15 cellular contexts compared by ENCODE assay signal in genomic region chr1:155018617-155019348, GRCh38. TPM values are rescaled to one million over a fixed set of nuclear protein-coding genes. Genes with fewer than 3 reads are reported as not detected.
A peak's percentile ranks its signal among the peaks of the same experiment; 100 is the strongest.
DNase-seq lines count a peak whose midpoint lies in the region; ATAC-seq and TF ChIP-seq lines count a peak whose summit lies in the region.
"Had no signal": no experiment of that assay in that cellular context is flagged by ENCODE, and none has a peak within 500 bp of the region (broad histone marks: within the 10 kb centered on the region; RNA-seq: fewer than 3 reads in every experiment).

No MANE protein-coding gene starts in this region.

- H3K9me3 Mint-ChIP-seq in activated CD4-positive, alpha-beta T cell treated with anti-CD3 and anti-CD28 coated beads for 36 hours (ENCODE audit: low read depth): no peaks in the 10 kb centered on the region
- no peaks in the 10 kb centered on the region for H3K9me3 Mint-ChIP-seq in stimulated activated memory B cell treated with anti-CD40 and anti-IgM and Interleukin-4, amounts not matched to agents 10 μg/mL and 1 μg/mL and 100 μg/mL, for 72 hours
- H3K9me3 Mint-ChIP-seq: naive thymus-derived CD8-positive, alpha-beta T cell had no signal

- H3K4me1 Mint-ChIP-seq in activated CD4-positive, alpha-beta T cell treated with anti-CD3 and anti-CD28 coated beads for 36 hours: peaks cover 55% of the 10 kb centered on the region
- peaks cover 60% of the 10 kb centered on the region for H3K4me1 Mint-ChIP-seq in stimulated activated memory B cell treated with anti-CD40 and anti-IgM and Interleukin-4, amounts not matched to agents 10 μg/mL and 1 μg/mL and 100 μg/mL, for 72 hours

- H3K36me3 Mint-ChIP-seq in activated CD4-positive, alpha-beta T cell treated with anti-CD3 and anti-CD28 coated beads for 36 hours (ENCODE audit: low read depth): peaks cover 39% of the 10 kb centered on the region
- H3K36me3 Mint-ChIP-seq in stimulated activated memory B cell treated with anti-CD40 and anti-IgM and Interleukin-4, amounts not matched to agents 10 μg/mL and 1 μg/mL and 100 μg/mL, for 72 hours: peaks cover 7% of the 10 kb centered on the region

- peaks cover 44% of the 10 kb centered on the region for H3K4me1 ChIP-seq in PC-9 (replicated peaks; ENCODE audit: insufficient read depth)

- H3K9me3 ChIP-seq in PC-9 (ENCODE audit: insufficient read depth, low read depth): no peaks in the 10 kb centered on the region
- H3K9me3 ChIP-seq: gastrocnemius medialis had no signal

- H3K27ac Mint-ChIP-seq in activated CD4-positive, alpha-beta T cell treated with anti-CD3 and anti-CD28 coated beads for 36 hours: peak overlapping the region; percentile 47
- peak overlapping the region; percentile 88 for H3K27ac Mint-ChIP-seq in stimulated activated memory B cell treated with anti-CD40 and anti-IgM and Interleukin-4, amounts not matched to agents 10 μg/mL and 1 μg/mL and 100 μg/mL, for 72 hours

- no peak overlapping the region for H3K4me3 Mint-ChIP-seq in activated CD4-positive, alpha-beta T cell treated with anti-CD3 and anti-CD28 coated beads for 36 hours
- no peak overlapping the region for H3K4me3 Mint-ChIP-seq in stimulated activated memory B cell treated with anti-CD40 and anti-IgM and Interleukin-4, amounts not matched to agents 10 μg/mL and 1 μg/mL and 100 μg/mL, for 72 hours

- H3K27me3 ChIP-seq in PC-9 (ENCODE audit: insufficient read depth, low read depth): no peaks in the 10 kb centered on the region
- H3K27me3 ChIP-seq: gastrocnemius medialis had no signal

- TF ChIP-seq CTCF in PC-9 (conservative IDR thresholded peaks at IDR 0.05) (no peak), fibroblast of mammary gland (conservative IDR thresholded peaks at IDR 0.05; ENCODE audit: control insufficient read depth, insufficient read depth, low read depth, low read length) (no peak)

- H3K9me2 ChIP-seq in PC-9 (ENCODE audit: insufficient read depth): no peaks in the 10 kb centered on the region

- POLR2A ChIA-PET in activated CD4-positive, alpha-beta T cell treated with anti-CD3 and anti-CD28 coated beads for 36 hours (lab: Charles Lee): interaction anchor here (0.8 kb wide), 1 partner anchor 389 kb away, joined by 4 read pairs; no protein-coding TSS in a partner anchor
- POLR2A ChIA-PET in PC-9 (lab: Charles Lee; ENCODE audit: unreplicated experiment): interaction anchor here (0.6 to 1.0 kb wide), 2 partner anchors 48 to 50 kb away, joined by 3 read pairs; partner anchors contain the start of gene SHC1

- peaks cover 30% of the 10 kb centered on the region for H3F3A ChIP-seq in PC-9 (ENCODE audit: insufficient read depth, low read depth)

- DNase-seq in activated CD4-positive, alpha-beta T cell treated with anti-CD3 and anti-CD28 coated beads for 36 hours: no peak
- no peak for DNase-seq in activated CD4-positive, alpha-beta T cell treated with anti-CD3 and anti-CD28 coated beads, Interleukin-2, amount 50 U/mL, for 48 hours
- DNase-seq in PC-9 (no peak), fibroblast of mammary gland (ENCODE audit: low read depth) (peak; percentile 35), NCI-H345 treated with DMSO at 0.1 percent for 48 hours (lab: John Stamatoyannopoulos, UW; ENCODE audit: unreplicated experiment) (no peak), GDM1 (lab: John Stamatoyannopoulos, UW) (no peak)
- DNase-seq: amniotic stem cell; gastrocnemius medialis; naive thymus-derived CD8-positive, alpha-beta T cell had no signal

- H3K4me3 ChIP-seq in PC-9 (no peak overlapping the region), fibroblast of mammary gland (ENCODE audit: control insufficient read depth, low read depth, low read length) (no peak overlapping the region)
- H3K4me3 ChIP-seq: smooth muscle cell had no signal

- no peak overlapping the region for H2AFZ ChIP-seq in PC-9

- H3K27ac ChIP-seq in PC-9: no peak overlapping the region

- H3K36me3 ChIP-seq in PC-9 (ENCODE audit: low read depth): no peaks in the 10 kb centered on the region

- no peaks in the 10 kb centered on the region for H3K27me3 Mint-ChIP-seq in activated CD4-positive, alpha-beta T cell treated with anti-CD3 and anti-CD28 coated beads for 36 hours
- H3K27me3 Mint-ChIP-seq in stimulated activated memory B cell treated with anti-CD40 and anti-IgM and Interleukin-4, amounts not matched to agents 10 μg/mL and 1 μg/mL and 100 μg/mL, for 72 hours: no peaks in the 10 kb centered on the region

- ATAC-seq in activated CD4-positive, alpha-beta T cell treated with anti-CD3 and anti-CD28 coated beads for 36 hours: no peak
- ATAC-seq in stimulated activated memory B cell treated with anti-CD40 and anti-IgM and Interleukin-4, amounts not matched to agents 10 μg/mL and 1 μg/mL and 100 μg/mL, for 72 hours: no peak
- ATAC-seq in HG02840 (IDR thresholded peaks at IDR 0.05; ENCODE audit: low FRiP score, unreplicated experiment): no peak
- ATAC-seq: gastrocnemius medialis had no signal

- CTCF ChIA-PET in activated CD4-positive, alpha-beta T cell treated with anti-CD3 and anti-CD28 coated beads for 36 hours (lab: Charles Lee): interaction anchor here (0.6 to 3.9 kb wide), 12 partner anchors 11 to 459 kb away, joined by 3 to 28 read pairs (median 4); partner anchors contain the start of genes FLAD1, KRTCAP2 and PBXIP1
- CTCF ChIA-PET in PC-9 (lab: Charles Lee): interaction anchor here (0.5 to 0.8 kb wide), 3 partner anchors 17 to 114 kb away, joined by 3 to 10 read pairs (median 3); no protein-coding TSS in a partner anchor

- H3K79me2 ChIP-seq in PC-9 (ENCODE audit: low read depth): no peaks in the 10 kb centered on the region

- no peaks in the 10 kb centered on the region for H4K20me1 ChIP-seq in PC-9 (ENCODE audit: insufficient read depth)

- no TSS peak for BruUV-seq in PC-9 (replicated peaks; lab: Mats Ljungman, UMichigan)

- peak overlapping the region; percentile 75 for H3K4me2 ChIP-seq in PC-9

- intact Hi-C loops in activated CD4-positive, alpha-beta T cell treated with anti-CD3 and anti-CD28 coated beads for 36 hours (cut with DNase I, micrococcal nuclease): loop anchor here in 1 of 2 experiments (5.0 kb wide), 1 partner anchor 34 kb away; the partner anchor contains the start of gene ADAM15
- intact Hi-C loops in PC-9 (cut with micrococcal nuclease; ENCODE audit: unreplicated experiment): no loop called here

RNA-seq across cellular contexts. Expression of gene DCST2, which starts 14.8 kb away (rescaled TPM):
- under 1 TPM; 0.46 to 0.67 TPM for total RNA-seq in activated CD4-positive, alpha-beta T cell treated with anti-CD3 and anti-CD28 coated beads for 36 hours
- total RNA-seq in PC-9 (2021): 4.4 and 4.7 TPM in 2 replicates
- total RNA-seq: Daoy, gastrocnemius medialis, smooth muscle cell had no signal

RNA-seq across cellular contexts. Expression of gene DCST1, which starts 14.8 kb away (rescaled TPM):
- total RNA-seq in activated CD4-positive, alpha-beta T cell treated with anti-CD3 and anti-CD28 coated beads for 36 hours: not detected
- total RNA-seq in PC-9 (2021): 0.22 and 0.43 TPM in 2 replicates
- total RNA-seq: activated CD8-positive, alpha-beta memory T cell treated with anti-CD3 and anti-CD28 coated beads for 36 hours; Daoy; naive thymus-derived CD8-positive, alpha-beta T cell; smooth muscle cell; T-helper 1 cell treated with Interleukin-12 subunit alpha and Interleukin-12 subunit beta and Interleukin-4 antibody, amounts not matched to agents 30 ng/mL and 1 ng/mL, for 36 hours had no signal

RNA-seq across cellular contexts. Expression of gene ZBTB7B, which starts 16.2 kb away (rescaled TPM):
- total RNA-seq in activated CD4-positive, alpha-beta T cell treated with anti-CD3 and anti-CD28 coated beads for 36 hours: 100 to 1,000 TPM in 1 of 2 experiments, 10 to 100 TPM in 1; 94.0 to 105 TPM
- 38.6 and 44.1 TPM in 2 replicates for total RNA-seq in PC-9 (2021)

RNA-seq across cellular contexts. Expression of gene LENEP, which starts 25.4 kb away (rescaled TPM):
- total RNA-seq in activated CD4-positive, alpha-beta T cell treated with anti-CD3 and anti-CD28 coated beads for 36 hours: under 1 TPM; 0.79 to 0.80 TPM
- 1.2 and 1.3 TPM in 2 replicates for total RNA-seq in PC-9 (2021)
- total RNA-seq: Daoy, gastrocnemius medialis, smooth muscle cell had no signal

RNA-seq across cellular contexts. Expression of gene ADAM15, which starts 32.3 kb away (rescaled TPM):
- total RNA-seq in activated CD4-positive, alpha-beta T cell treated with anti-CD3 and anti-CD28 coated beads for 36 hours: 10 to 100 TPM; 42.4 to 48.8 TPM
- total RNA-seq in PC-9 (2021): 187 and 195 TPM in 2 replicates
